Comparison of ENCODE assay signal across 8 cellular contexts in the genomic region with DNA sequence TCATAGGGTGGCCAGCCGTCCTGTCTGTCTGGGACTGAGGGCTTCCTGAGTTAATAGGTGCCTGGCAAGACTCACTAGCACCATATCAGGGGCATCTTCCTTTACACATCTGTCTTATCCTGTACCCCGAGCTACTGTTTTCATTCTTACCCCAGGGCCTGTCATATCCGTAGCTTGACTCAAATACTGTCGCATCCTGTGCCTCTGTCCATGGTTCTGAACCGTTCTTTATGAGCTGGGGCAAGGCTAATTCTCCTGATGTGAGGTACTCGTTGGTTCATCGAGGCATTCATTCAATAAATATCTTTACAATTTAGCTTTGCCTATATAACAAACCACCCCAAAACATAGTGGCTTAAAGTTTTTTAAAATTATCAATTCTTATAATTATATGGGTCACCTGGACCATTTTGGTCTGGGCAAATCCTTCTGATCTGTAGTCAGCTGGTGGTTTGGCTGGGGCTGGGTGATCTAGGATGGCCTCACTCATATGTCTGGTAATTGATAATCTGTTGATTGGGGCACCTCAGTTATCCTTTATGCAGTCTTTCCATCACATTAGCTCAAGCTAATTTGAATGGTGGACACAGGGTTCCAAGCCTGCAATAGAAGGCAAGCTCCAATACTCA.
A peak's percentile ranks its signal among the peaks of the same experiment; 100 is the strongest.
DNase-seq lines count a peak whose midpoint lies in the region; ATAC-seq, FAIRE-seq and TF ChIP-seq lines count a peak whose summit lies in the region.

No MANE protein-coding gene starts in this region.

- FAIRE-seq in urothelium cell line (lab: Jason Lieb, UNC) = no peak

- H3K4me3 ChIP-seq in right lobe of liver = no peak overlapping the region

- DNase-seq in EH (ENCODE audit: low read depth) (peak; percentile 63), NOMO-1 treated with DMSO at 0.1 percent for 48 hours (lab: John Stamatoyannopoulos, UW; ENCODE audit: unreplicated experiment) (peak; percentile 26), right lobe of liver (no peak), urothelium cell line (ENCODE audit: low spot score) (peak; percentile 65)
- peak in 1 of 2 donors; percentile 74 for DNase-seq in activated naive CD4-positive, alpha-beta T cell treated with anti-CD3 and anti-CD28 coated beads, Interleukin-2, amount 50 U/mL, for 72 hours (ENCODE audit: low spot score in 2 of 2)

- H3K4me1 ChIP-seq in right lobe of liver = no peaks in the 10 kb centered on the region

- H3K27ac Mint-ChIP-seq in activated naive CD4-positive, alpha-beta T cell treated with anti-CD3 and anti-CD28 coated beads, Interleukin-2, amount 50 U/mL, for 72 hours = no peak overlapping the region

- H3K36me3 ChIP-seq in right lobe of liver = no peaks in the 10 kb centered on the region

- no peak for TF ChIP-seq CTCF in right lobe of liver (IDR thresholded peaks at IDR 0.05)

- H3K9me3 ChIP-seq in right lobe of liver = no peaks in the 10 kb centered on the region

- H3K36me3 Mint-ChIP-seq in activated naive CD4-positive, alpha-beta T cell treated with anti-CD3 and anti-CD28 coated beads, Interleukin-2, amount 50 U/mL, for 72 hours = peaks cover 0 to 5% of the 10 kb centered on the region in 2 donors

- H3K27me3 ChIP-seq in right lobe of liver = no peaks in the 10 kb centered on the region

- H3K9me3 Mint-ChIP-seq in activated naive CD4-positive, alpha-beta T cell treated with anti-CD3 and anti-CD28 coated beads, Interleukin-2, amount 50 U/mL, for 72 hours = peaks cover 0 to 4% of the 10 kb centered on the region in 2 donors

- ATAC-seq in activated naive CD4-positive, alpha-beta T cell treated with anti-CD3 and anti-CD28 coated beads, Interleukin-2, amount 50 U/mL, for 72 hours = peak; percentile 58 to 85
- peak in 3 of 4 donors; percentile 25 to 67 (median 45) for ATAC-seq in right lobe of liver
- ATAC-seq in GM21717 (IDR thresholded peaks at IDR 0.05; ENCODE audit: unreplicated experiment) = no peak
- ATAC-seq in HG02763 (IDR thresholded peaks at IDR 0.05; ENCODE audit: unreplicated experiment) = no peak
- ATAC-seq in GM21447 (IDR thresholded peaks at IDR 0.05; ENCODE audit: unreplicated experiment) = no peak

- WGBS in right lobe of liver (ENCODE audit: insufficient coverage, low coverage, low lambda C conversion rate, missing lambda C conversion rate) = 15% methylated on average over 7 of the region's 7 CpGs

- H3K27ac ChIP-seq in right lobe of liver = no peak overlapping the region

- intact Hi-C loops in right lobe of liver (cut with DNase I) = no loop called here

- no peak for TF ChIP-seq POLR2A in right lobe of liver (IDR thresholded peaks at IDR 0.05)

Comparison
In these comparisons a context has a peak if more than half of its experiments do, and no peak if none do; other contexts are left out.
1. DNase-seq: peak in EH (single experiment), NOMO-1 treated with DMSO at 0.1 percent for 48 hours (single experiment) and urothelium cell line (single experiment); none in right lobe of liver (0 of 3).
2. ATAC-seq: peak in activated naive CD4-positive, alpha-beta T cell treated with anti-CD3 and anti-CD28 coated beads, Interleukin-2, amount 50 U/mL, for 72 hours (2 of 2) and right lobe of liver (3 of 4); none in GM21717 (single experiment), HG02763 (single experiment) and GM21447 (single experiment).